ENCODE assay signal across 12 cellular contexts in genomic region chr9:6852243-6852963, GRCh38.
DNase-seq lines count a peak whose midpoint lies in the region; ATAC-seq lines count a peak whose summit lies in the region.
"Had no signal": no experiment of that assay in that cellular context is flagged by ENCODE, and none has a peak within 500 bp of the region (broad histone marks: within the 10 kb centered on the region; RNA-seq: fewer than 3 reads in every experiment).

No MANE protein-coding gene starts in this region.

- no peaks in the 10 kb centered on the region for H3K27me3 Mint-ChIP-seq in activated naive CD8-positive, alpha-beta T cell treated with anti-CD3 and anti-CD28 coated beads, Interleukin-2, amount 50 U/mL, for 24 hours
- H3K27me3 Mint-ChIP-seq in activated naive CD8-positive, alpha-beta T cell treated with anti-CD3 and anti-CD28 coated beads for 36 hours, result no peaks in the 10 kb centered on the region
- no peaks in the 10 kb centered on the region for H3K27me3 Mint-ChIP-seq in T-helper 17 cell
- H3K27me3 Mint-ChIP-seq: T-cell had no signal

- peaks cover 21% of the 10 kb centered on the region for H3K36me3 Mint-ChIP-seq in activated naive CD8-positive, alpha-beta T cell treated with anti-CD3 and anti-CD28 coated beads, Interleukin-2, amount 50 U/mL, for 24 hours (ENCODE audit: low read depth)
- H3K36me3 Mint-ChIP-seq in activated naive CD8-positive, alpha-beta T cell treated with anti-CD3 and anti-CD28 coated beads for 36 hours, result peaks cover 25% of the 10 kb centered on the region
- H3K36me3 Mint-ChIP-seq in T-helper 17 cell (ENCODE audit: low read depth), result peaks cover 6% of the 10 kb centered on the region

- H3K9me3 Mint-ChIP-seq in activated naive CD8-positive, alpha-beta T cell treated with anti-CD3 and anti-CD28 coated beads, Interleukin-2, amount 50 U/mL, for 24 hours, result no peaks in the 10 kb centered on the region
- H3K9me3 Mint-ChIP-seq in activated naive CD8-positive, alpha-beta T cell treated with anti-CD3 and anti-CD28 coated beads for 36 hours, result no peaks in the 10 kb centered on the region
- H3K9me3 Mint-ChIP-seq: T-cell had no signal

- no peak for DNase-seq in activated naive CD8-positive, alpha-beta T cell treated with anti-CD3 and anti-CD28 coated beads, Interleukin-2, amount 50 U/mL, for 24 hours
- no peak for DNase-seq in activated naive CD8-positive, alpha-beta T cell treated with anti-CD3 and anti-CD28 coated beads for 36 hours
- no peak for DNase-seq in T-helper 17 cell
- peak; percentile 18 for DNase-seq in fibroblast of peridontal ligament (ENCODE audit: extremely low read depth)
- DNase-seq in HT-29 (ENCODE audit: low spot score), result no peak
- DNase-seq in NCI-H446 (lab: John Stamatoyannopoulos, UW), result no peak
- DNase-seq: effector memory CD4-positive, alpha-beta T cell; NCI-H146; T-cell; transverse colon had no signal

- peak overlapping the region; percentile 5 for H3K27ac ChIP-seq in skeletal muscle tissue (ENCODE audit: low read depth, low read length)
- H3K27ac ChIP-seq: transverse colon had no signal

- H3K4me1 Mint-ChIP-seq in activated naive CD8-positive, alpha-beta T cell treated with anti-CD3 and anti-CD28 coated beads, Interleukin-2, amount 50 U/mL, for 24 hours, result peaks cover 4% of the 10 kb centered on the region
- peaks cover 2% of the 10 kb centered on the region for H3K4me1 Mint-ChIP-seq in activated naive CD8-positive, alpha-beta T cell treated with anti-CD3 and anti-CD28 coated beads for 36 hours
- peaks cover 8% of the 10 kb centered on the region for H3K4me1 Mint-ChIP-seq in T-helper 17 cell

- no peaks in the 10 kb centered on the region for H3K27me3 ChIP-seq in skeletal muscle tissue (ENCODE audit: control insufficient read depth in 3 of 3, insufficient read depth in 3 of 3, low read length in 3 of 3)
- H3K27me3 ChIP-seq: transverse colon had no signal

- peaks cover 0 to 8% (median 4%) of the 10 kb centered on the region in 3 donors for H3K36me3 ChIP-seq in skeletal muscle tissue (ENCODE audit: control insufficient read depth in 3 of 3, insufficient read depth in 3 of 3, low read length in 3 of 3)

- H3K4me3 ChIP-seq in skeletal muscle tissue (ENCODE audit: low read length in 3 of 3), result no peak overlapping the region
- H3K4me3 ChIP-seq: transverse colon had no signal

- no peak overlapping the region for H3K4me3 Mint-ChIP-seq in activated naive CD8-positive, alpha-beta T cell treated with anti-CD3 and anti-CD28 coated beads, Interleukin-2, amount 50 U/mL, for 24 hours
- no peak overlapping the region for H3K4me3 Mint-ChIP-seq in activated naive CD8-positive, alpha-beta T cell treated with anti-CD3 and anti-CD28 coated beads for 36 hours
- H3K4me3 Mint-ChIP-seq in T-helper 17 cell, result no peak overlapping the region
- H3K4me3 Mint-ChIP-seq: T-cell had no signal

- peak overlapping the region; percentile 62 for H3K27ac Mint-ChIP-seq in activated naive CD8-positive, alpha-beta T cell treated with anti-CD3 and anti-CD28 coated beads, Interleukin-2, amount 50 U/mL, for 24 hours
- H3K27ac Mint-ChIP-seq in activated naive CD8-positive, alpha-beta T cell treated with anti-CD3 and anti-CD28 coated beads for 36 hours, result no peak overlapping the region
- peak overlapping the region; percentile 9 for H3K27ac Mint-ChIP-seq in T-helper 17 cell
- H3K27ac Mint-ChIP-seq: T-cell had no signal

- H3K9me3 ChIP-seq in T-helper 17 cell (ENCODE audit: control insufficient read depth, low read length, poor library complexity, severe bottlenecking) (no peaks in the 10 kb centered on the region), skeletal muscle tissue (ENCODE audit: control insufficient read depth in 3 of 3, low read length in 3 of 3) (no peaks in the 10 kb centered on the region)
- H3K9me3 ChIP-seq: transverse colon had no signal

- H3K4me1 ChIP-seq in skeletal muscle tissue (ENCODE audit: control insufficient read depth in 3 of 3, insufficient read depth in 3 of 3, low read length in 3 of 3), result peaks cover 5 to 8% (median 6%) of the 10 kb centered on the region in 3 donors
- H3K4me1 ChIP-seq: transverse colon had no signal

- H3K9ac ChIP-seq in skeletal muscle tissue (ENCODE audit: low read depth in 1 of 3, low read length in 3 of 3), result no peak overlapping the region

- no peak for ATAC-seq in activated naive CD8-positive, alpha-beta T cell treated with anti-CD3 and anti-CD28 coated beads, Interleukin-2, amount 50 U/mL, for 24 hours
- ATAC-seq in T-helper 17 cell (no peak), HG02885 (IDR thresholded peaks at IDR 0.05; ENCODE audit: poor library complexity, unreplicated experiment) (no peak)
- ATAC-seq: T-cell had no signal
